ENCODE assay signal across 8 cellular contexts in genomic region chr3:30042274-30042859, GRCh38.
A peak's percentile ranks its signal among the peaks of the same experiment; 100 is the strongest.
DNase-seq lines count a peak whose midpoint lies in the region; ATAC-seq and TF ChIP-seq lines count a peak whose summit lies in the region.

No MANE protein-coding gene starts in this region.

- H3K4me3 ChIP-seq in BJ (ENCODE audit: low read depth, low read length) = no peak overlapping the region
- H3K4me3 ChIP-seq in body of pancreas = no peak overlapping the region

- no peak for TF ChIP-seq POLR2A in body of pancreas (IDR thresholded peaks at IDR 0.05)

- peak; percentile 10 for DNase-seq in BJ (ENCODE audit: low read depth)
- DNase-seq in NCI-H1092 (lab: John Stamatoyannopoulos, UW) = peak; percentile 33
- DNase-seq in T-helper 2 cell = peak in 3 of 5 experiments; percentile 11 to 61 (median 23)
- DNase-seq in body of pancreas = peak; percentile 51 to 65 (median 58)
- peak; percentile 52 for DNase-seq in iPS-NIHi7 (ENCODE audit: extremely low spot score)
- peak; percentile 65 for DNase-seq in stimulated activated CD4-positive, alpha-beta T cell treated with anti-CD3 and anti-CD28 coated beads, Interleukin-15, amount 100 ng/mL, for 24 hours

- no peaks in the 10 kb centered on the region for H3K4me1 ChIP-seq in body of pancreas

- no peaks in the 10 kb centered on the region for H3K9me3 ChIP-seq in body of pancreas

- no peaks in the 10 kb centered on the region for H3K36me3 ChIP-seq in BJ (ENCODE audit: control insufficient read depth, insufficient read depth, low read length)
- H3K36me3 ChIP-seq in body of pancreas (replicated peaks in 1 of 2; ENCODE audit: insufficient read depth in 1 of 2, low read depth in 2 of 2) = no peaks in the 10 kb centered on the region

- CTCF ChIA-PET in BJ (lab: Yijun Ruan, JAX) = interaction anchor here (0.6 to 6.3 kb wide), 51 partner anchors 9 to 1742 kb away, joined by 3 to 78 read pairs (median 4); no protein-coding TSS in a partner anchor

- peak; percentile 74 for ATAC-seq in GM19395 (IDR thresholded peaks at IDR 0.05; ENCODE audit: unreplicated experiment)
- ATAC-seq in body of pancreas = no peak
- ATAC-seq in GM18907 (IDR thresholded peaks at IDR 0.05; ENCODE audit: unreplicated experiment) = no peak

- intact Hi-C loops in body of pancreas (cut with DNase I) = no loop called here

- 5 to 8% methylated on average over 4 of the region's 4 CpGs for WGBS in body of pancreas, 2 donors

- TF ChIP-seq CTCF in BJ (IDR thresholded peaks at IDR 0.05; ENCODE audit: insufficient read depth, low read depth, low read length) (peak; percentile 70), body of pancreas (IDR thresholded peaks at IDR 0.05) (peak; percentile 19 to 74 (median 65))

- POLR2A ChIA-PET in BJ (lab: Charles Lee) = no interaction called here

- H3K27ac ChIP-seq in body of pancreas = no peak overlapping the region

- no peaks in the 10 kb centered on the region for H3K27me3 ChIP-seq in BJ (ENCODE audit: control insufficient read depth, insufficient read depth, low read length)
- no peaks in the 10 kb centered on the region for H3K27me3 ChIP-seq in body of pancreas

Comparison
In these comparisons a context has a peak if more than half of its experiments do, and no peak if none do; other contexts are left out.
1. DNase-seq: peak in every context shown above with its lines; median percentile 65 in stimulated activated CD4-positive, alpha-beta T cell treated with anti-CD3 and anti-CD28 coated beads, Interleukin-15, amount 100 ng/mL, for 24 hours; 58 in body of pancreas; 52 in iPS-NIHi7; 33 in NCI-H1092; 23 in T-helper 2 cell; 10 in BJ.